In genomic region chr3:87006844-87007439, GRCh38 we compare ENCODE assay signal across 11 cellular contexts. TPM values are rescaled to one million over a fixed set of nuclear protein-coding genes. Genes with fewer than 3 reads are reported as not detected.
DNase-seq lines count a peak whose midpoint lies in the region; ATAC-seq and TF ChIP-seq lines count a peak whose summit lies in the region.
"Had no signal": no experiment of that assay in that cellular context is flagged by ENCODE, and none has a peak within 500 bp of the region (broad histone marks: within the 10 kb centered on the region; RNA-seq: fewer than 3 reads in every experiment).

No MANE protein-coding gene starts in this region.

- no peaks in the 10 kb centered on the region for H4K20me1 ChIP-seq in DND-41 (ENCODE audit: insufficient read depth, low read length)
- H4K20me1 ChIP-seq in neural cell (ENCODE audit: insufficient read depth) = no peaks in the 10 kb centered on the region

- no peak overlapping the region for H3K27ac ChIP-seq in DND-41 (ENCODE audit: low read length)
- no peak overlapping the region for H3K27ac ChIP-seq in neural cell (ENCODE audit: low read length)

- no peaks in the 10 kb centered on the region for H3K9me2 ChIP-seq in neural cell (ENCODE audit: insufficient read depth, low read length)

- H3K79me2 ChIP-seq in DND-41 (ENCODE audit: insufficient read depth, low read length) (no peaks in the 10 kb centered on the region), neural cell (replicated peaks; ENCODE audit: insufficient read depth, low read length) (no peaks in the 10 kb centered on the region)

- TF ChIP-seq RAD21 in neural cell (conservative IDR thresholded peaks at IDR 0.05) = no peak

- no peaks in the 10 kb centered on the region for H3K4me1 ChIP-seq in DND-41 (ENCODE audit: insufficient read depth, low read length)

- TF ChIP-seq CTCF in DND-41 (IDR thresholded peaks at IDR 0.05; ENCODE audit: borderline replicate concordance, extremely low read depth, low read length, poor library complexity, severe bottlenecking) (peak; percentile 28), LNCaP clone FGC (IDR thresholded peaks at IDR 0.05; ENCODE audit: control insufficient read depth, extremely low read depth, insufficient read depth) (peak; percentile 52), chondrocyte (IDR thresholded peaks at IDR 0.05) (peak; percentile 83), neural cell (IDR thresholded peaks at IDR 0.05; ENCODE audit: poor library complexity, severe bottlenecking) (peak; percentile 38)

- no peaks in the 10 kb centered on the region for H3F3A ChIP-seq in neural cell (ENCODE audit: insufficient read depth, low read length, poor library complexity, severe bottlenecking)

- no peak overlapping the region for H3K27ac Mint-ChIP-seq in chondrocyte (ENCODE audit: unreplicated experiment)
- H3K27ac Mint-ChIP-seq in stimulated activated effector memory CD8-positive, alpha-beta T cell treated with anti-CD3 and anti-CD28 coated beads, Interleukin-12 subunit alpha, Interleukin-12 subunit beta, amount 100 ng/mL, for 72 hours = no peak overlapping the region
- H3K27ac Mint-ChIP-seq: naive thymus-derived CD8-positive, alpha-beta T cell had no signal

- H3K4me1 Mint-ChIP-seq in chondrocyte (ENCODE audit: low read depth) = peaks cover 14% of the 10 kb centered on the region
- no peaks in the 10 kb centered on the region for H3K4me1 Mint-ChIP-seq in stimulated activated effector memory CD8-positive, alpha-beta T cell treated with anti-CD3 and anti-CD28 coated beads, Interleukin-12 subunit alpha, Interleukin-12 subunit beta, amount 100 ng/mL, for 72 hours
- H3K4me1 Mint-ChIP-seq: naive thymus-derived CD8-positive, alpha-beta T cell had no signal

- H3K27me3 Mint-ChIP-seq in chondrocyte (ENCODE audit: low read depth) = no peaks in the 10 kb centered on the region

- no peak overlapping the region for H3K4me3 Mint-ChIP-seq in chondrocyte (ENCODE audit: unreplicated experiment)
- H3K4me3 Mint-ChIP-seq in stimulated activated effector memory CD8-positive, alpha-beta T cell treated with anti-CD3 and anti-CD28 coated beads, Interleukin-12 subunit alpha, Interleukin-12 subunit beta, amount 100 ng/mL, for 72 hours = no peak overlapping the region
- H3K4me3 Mint-ChIP-seq: activated T-cell treated with anti-CD3 and anti-CD28 coated beads, Interleukin-2, amount 50 U/mL, for 4 hours; naive thymus-derived CD8-positive, alpha-beta T cell had no signal

- H3K36me3 ChIP-seq in DND-41 (ENCODE audit: insufficient read depth, low read length) (no peaks in the 10 kb centered on the region), neural cell (ENCODE audit: insufficient read depth, low read length) (no peaks in the 10 kb centered on the region)

- no peak for TF ChIP-seq EP300 in neural cell (conservative IDR thresholded peaks at IDR 0.05; ENCODE audit: poor library complexity, severe bottlenecking)

- DNase-seq in DND-41 (no peak), LNCaP clone FGC (ENCODE audit: low read depth) (peak; percentile 4), chondrocyte (ENCODE audit: low spot score) (no peak), putamen (ENCODE audit: low spot score) (no peak), GDM1 (lab: John Stamatoyannopoulos, UW) (no peak)
- no peak for DNase-seq in stimulated activated effector memory CD8-positive, alpha-beta T cell treated with anti-CD3 and anti-CD28 coated beads, Interleukin-12 subunit alpha, Interleukin-12 subunit beta, amount 100 ng/mL, for 72 hours (ENCODE audit: low spot score in 2 of 2)
- DNase-seq: activated T-cell treated with anti-CD3 and anti-CD28 coated beads, Interleukin-2, amount 50 U/mL, for 4 hours; naive thymus-derived CD8-positive, alpha-beta T cell; NCI-H446 had no signal

- ATAC-seq in DND-41 (ENCODE audit: insufficient read depth, low read depth) (no peak), HG03108 (IDR thresholded peaks at IDR 0.05; ENCODE audit: unreplicated experiment) (no peak)
- no peak for ATAC-seq in stimulated activated effector memory CD8-positive, alpha-beta T cell treated with anti-CD3 and anti-CD28 coated beads, Interleukin-12 subunit alpha, Interleukin-12 subunit beta, amount 100 ng/mL, for 72 hours
- ATAC-seq: activated T-cell treated with anti-CD3 and anti-CD28 coated beads, Interleukin-2, amount 50 U/mL, for 4 hours; naive thymus-derived CD8-positive, alpha-beta T cell had no signal

- H3K9me3 ChIP-seq in DND-41 (ENCODE audit: insufficient read depth, low read length, severe bottlenecking) (no peaks in the 10 kb centered on the region), neural cell (ENCODE audit: low read length) (no peaks in the 10 kb centered on the region)

- H3K27me3 ChIP-seq in DND-41 (ENCODE audit: insufficient read depth, low read length, poor library complexity) (no peaks in the 10 kb centered on the region), neural cell (ENCODE audit: insufficient read depth, low read depth, low read length) (no peaks in the 10 kb centered on the region)

- H3K9ac ChIP-seq in DND-41 (ENCODE audit: low read depth, low read length) = no peak overlapping the region
- no peak overlapping the region for H3K9ac ChIP-seq in neural cell (ENCODE audit: low read length)

- H3K4me2 ChIP-seq in DND-41 (ENCODE audit: insufficient read depth, low read length) = no peak overlapping the region
- no peak overlapping the region for H3K4me2 ChIP-seq in neural cell (ENCODE audit: low read length)

- no peaks in the 10 kb centered on the region for H3K36me3 Mint-ChIP-seq in chondrocyte (ENCODE audit: low read depth)
- H3K36me3 Mint-ChIP-seq in stimulated activated effector memory CD8-positive, alpha-beta T cell treated with anti-CD3 and anti-CD28 coated beads, Interleukin-12 subunit alpha, Interleukin-12 subunit beta, amount 100 ng/mL, for 72 hours = no peaks in the 10 kb centered on the region
- H3K36me3 Mint-ChIP-seq: naive thymus-derived CD8-positive, alpha-beta T cell had no signal

- H3K4me3 ChIP-seq in DND-41 (ENCODE audit: low read depth in 1 of 2, low read length in 2 of 2) (no peak overlapping the region), LNCaP clone FGC (ENCODE audit: low read depth, low read length) (no peak overlapping the region), neural cell (ENCODE audit: low read length) (no peak overlapping the region)

- H3K9me3 Mint-ChIP-seq in chondrocyte (ENCODE audit: low read depth) = peaks cover 8% of the 10 kb centered on the region
- H3K9me3 Mint-ChIP-seq in stimulated activated effector memory CD8-positive, alpha-beta T cell treated with anti-CD3 and anti-CD28 coated beads, Interleukin-12 subunit alpha, Interleukin-12 subunit beta, amount 100 ng/mL, for 72 hours = peaks cover 13% of the 10 kb centered on the region

- H2AFZ ChIP-seq in DND-41 (ENCODE audit: low read depth, low read length) = no peak overlapping the region
- no peak overlapping the region for H2AFZ ChIP-seq in neural cell (ENCODE audit: low read depth, low read length)

TF ChIP-seq in neural cell, 6 proteins besides CTCF, POLR2A, EP300 and RAD21:
- TF ChIP-seq MXI1 (conservative IDR thresholded peaks at IDR 0.05; ENCODE audit: poor library complexity, severe bottlenecking) = no peak
- TF ChIP-seq REST (IDR thresholded peaks at IDR 0.05; ENCODE audit: borderline replicate concordance) = no peak

RNA-seq across cellular contexts. Expression of gene VGLL3, which starts 16.0 kb away (rescaled TPM):
- 170 to 405 TPM (median 177 TPM) in 3 replicates for total RNA-seq in chondrocyte
- polyA plus RNA-seq in neural cell = 0.06 and 0.16 TPM in 2 replicates
- polyA minus RNA-seq in neural cell = under 0.01 and 0.12 TPM in 2 replicates
- total RNA-seq: naive thymus-derived CD8-positive, alpha-beta T cell had no signal
- polyA plus RNA-seq: naive thymus-derived CD8-positive, alpha-beta T cell had no signal

Comparison
In these comparisons a context has a peak if more than half of its experiments do, and no peak if none do; other contexts are left out.
1. CTCF ChIP-seq: peak in every context shown above with its lines; median percentile 83 in chondrocyte; 52 in LNCaP clone FGC; 38 in neural cell; 28 in DND-41.